Comparison of ENCODE assay signal across 12 cellular contexts in genomic region chr15:72970965-72971746, GRCh38.
A peak's percentile ranks its signal among the peaks of the same experiment; 100 is the strongest.
DNase-seq lines count a peak whose midpoint lies in the region; ATAC-seq and TF ChIP-seq lines count a peak whose summit lies in the region.
"Had no signal": no experiment of that assay in that cellular context is flagged by ENCODE, and none has a peak within 500 bp of the region (broad histone marks: within the 10 kb centered on the region; RNA-seq: fewer than 3 reads in every experiment).

No MANE protein-coding gene starts in this region.

- H3K4me1 ChIP-seq in SJSA1 (replicated peaks), result peaks cover 11% of the 10 kb centered on the region
- H3K4me1 ChIP-seq in esophagus squamous epithelium, result peaks cover 0 to 13% (median 0%) of the 10 kb centered on the region in 3 donors
- peaks cover 13% of the 10 kb centered on the region for H3K4me1 ChIP-seq in muscle layer of colon (ENCODE audit: insufficient read depth, low read length)
- peaks cover 0 to 24% (median 4%) of the 10 kb centered on the region in 4 donors for H3K4me1 ChIP-seq in tibial nerve

- no peak overlapping the region for H3K9ac ChIP-seq in muscle layer of colon (ENCODE audit: low read length)

- intact Hi-C loops in esophagus squamous epithelium (cut with DNase I), result no loop called here

- H3K27ac ChIP-seq in SJSA1 (no peak overlapping the region), esophagus squamous epithelium (peak overlapping the region in 1 of 4 donors; percentile 7), muscle layer of colon (ENCODE audit: low read depth, low read length) (peak overlapping the region; percentile 25), tibial nerve (peak overlapping the region in 3 of 4 donors; percentile 38 to 71 (median 70))

- ATAC-seq in HG02623 (IDR thresholded peaks at IDR 0.05; ENCODE audit: unreplicated experiment), result no peak
- ATAC-seq: stimulated activated effector memory CD8-positive, alpha-beta T cell treated with anti-CD3 and anti-CD28 coated beads, Interleukin-12 subunit alpha, Interleukin-12 subunit beta, amount 100 ng/mL, for 72 hours had no signal

- no peak for TF ChIP-seq EP300 in tibial nerve (IDR thresholded peaks at IDR 0.05)

- DNase-seq in SJSA1 (ENCODE audit: low read depth in 1 of 2, low spot score in 2 of 2), result no peak
- no peak for DNase-seq in esophagus squamous epithelium (lab: John Stamatoyannopoulos, UW)
- DNase-seq in tibial nerve (ENCODE audit: low spot score in 2 of 2), result no peak
- no peak for DNase-seq in CD1c-positive myeloid dendritic cell (ENCODE audit: extremely low spot score)
- DNase-seq in activated effector memory CD4-positive, alpha-beta T cell treated with anti-CD3 and anti-CD28 coated beads, Interleukin-2, amount 50 U/mL, for 16 hours, result no peak
- DNase-seq: activated T-cell treated with anti-CD3 and anti-CD28 coated beads, Interleukin-2, amount 50 U/mL, for 48 hours; dermis blood vessel endothelial cell; DND-41; T1000 had no signal

- H3K9me3 ChIP-seq in SJSA1 (replicated peaks) (no peaks in the 10 kb centered on the region), esophagus squamous epithelium (no peaks in the 10 kb centered on the region), muscle layer of colon (ENCODE audit: low read length) (no peaks in the 10 kb centered on the region), tibial nerve (no peaks in the 10 kb centered on the region)

- H3K4me3 ChIP-seq in SJSA1, result 0 out of 2 replicates have a peak overlapping the region, but pooled peaks have one; percentile 3
- peak overlapping the region in 3 of 4 donors; percentile 15 to 43 (median 22) for H3K4me3 ChIP-seq in esophagus squamous epithelium
- H3K4me3 ChIP-seq in muscle layer of colon (ENCODE audit: low read depth in 1 of 2, low read length in 2 of 2), result peak overlapping the region in 1 of 2 donors; percentile 18
- peak overlapping the region in 1 of 4 donors; percentile 30 for H3K4me3 ChIP-seq in tibial nerve

- H3K27me3 ChIP-seq in SJSA1 (replicated peaks) (no peaks in the 10 kb centered on the region), esophagus squamous epithelium (peaks cover 0 to 22% (median 0%) of the 10 kb centered on the region in 4 donors), muscle layer of colon (ENCODE audit: control insufficient read depth in 1 of 2, insufficient read depth in 2 of 2, low read length in 2 of 2) (no peaks in the 10 kb centered on the region), tibial nerve (no peaks in the 10 kb centered on the region)

- no peak for TF ChIP-seq CTCF in esophagus squamous epithelium (IDR thresholded peaks at IDR 0.05)
- TF ChIP-seq CTCF in tibial nerve (IDR thresholded peaks at IDR 0.05), result no peak

- no peaks in the 10 kb centered on the region for H3K36me3 ChIP-seq in SJSA1
- H3K36me3 ChIP-seq in esophagus squamous epithelium, result no peaks in the 10 kb centered on the region
- no peaks in the 10 kb centered on the region for H3K36me3 ChIP-seq in muscle layer of colon (ENCODE audit: insufficient read depth, low read length)
- no peaks in the 10 kb centered on the region for H3K36me3 ChIP-seq in tibial nerve

- TF ChIP-seq POLR2A in esophagus squamous epithelium (IDR thresholded peaks at IDR 0.05), result no peak
- no peak for TF ChIP-seq POLR2A in tibial nerve (IDR thresholded peaks at IDR 0.05)

- 37 to 40% methylated on average over 10 to 12 of the region's 12 CpGs for WGBS in esophagus squamous epithelium, 2 donors
- 16 to 20% methylated on average over 11 to 12 of the region's 12 CpGs for WGBS in tibial nerve, 2 donors
